In the genomic region with DNA sequence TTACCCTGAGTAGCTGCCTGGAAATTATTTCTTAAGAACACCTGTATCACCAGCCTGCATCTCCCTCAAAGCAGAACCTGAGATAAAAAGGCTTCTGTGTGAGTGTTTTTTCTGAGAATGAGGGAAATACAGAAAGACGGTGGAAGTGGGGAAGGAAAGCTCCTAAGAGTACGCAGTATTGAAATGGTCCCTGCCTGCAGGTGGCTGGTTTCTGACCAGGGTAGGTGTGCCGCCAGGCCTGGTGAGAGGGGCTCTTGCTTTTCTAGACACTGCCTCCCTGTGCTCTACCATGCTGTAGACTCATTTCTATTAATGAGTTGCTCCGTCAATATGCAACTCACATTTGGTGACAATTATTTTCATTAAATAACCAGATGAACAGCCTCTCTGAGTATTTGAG, we compare ENCODE assay signal across 15 cellular contexts.
DNase-seq lines count a peak whose midpoint lies in the region; ATAC-seq and TF ChIP-seq lines count a peak whose summit lies in the region.
"Had no signal": no experiment of that assay in that cellular context is flagged by ENCODE, and none has a peak within 500 bp of the region (broad histone marks: within the 10 kb centered on the region; RNA-seq: fewer than 3 reads in every experiment).

No MANE protein-coding gene starts in this region.

- H3K27ac Mint-ChIP-seq in WTC11: no peak overlapping the region
- H3K27ac Mint-ChIP-seq: CD4-positive, alpha-beta T cell had no signal

- H3K9ac ChIP-seq in BLaER1: no peak overlapping the region

- peaks cover 20% of the 10 kb centered on the region for H3K9me3 ChIP-seq in BLaER1

- peaks cover 25% of the 10 kb centered on the region for H3K4me1 Mint-ChIP-seq in WTC11

- H3K4me1 ChIP-seq in BLaER1: peaks cover 8% of the 10 kb centered on the region; the same call in 1 of the 2 replicates

- H3K4me2 ChIP-seq in BLaER1: peak overlapping the region; percentile 44; the same call in 1 of the 2 replicates

- peak overlapping the region; percentile 38 for H3K4me3 Mint-ChIP-seq in WTC11
- H3K4me3 Mint-ChIP-seq: CD4-positive, alpha-beta T cell had no signal

- no peak overlapping the region for H3K27ac ChIP-seq in BLaER1
- H3K27ac ChIP-seq: 22Rv1 had no signal

- peaks cover 6% of the 10 kb centered on the region; the same call in 1 of the 2 replicates for H3K27me3 Mint-ChIP-seq in WTC11 (ENCODE audit: low read depth)

- H3K27me3 ChIP-seq in BLaER1 (no peaks in the 10 kb centered on the region), H7 (ENCODE audit: control insufficient read depth, insufficient read depth, low read length) (no peaks in the 10 kb centered on the region)

- no peaks in the 10 kb centered on the region for H3K36me3 ChIP-seq in BLaER1
- H3K36me3 ChIP-seq in H7 (replicated peaks; ENCODE audit: control insufficient read depth, insufficient read depth, low read length): no peaks in the 10 kb centered on the region

- POLR2A ChIA-PET in WTC11 (lab: Charles Lee): no interaction called here

- no peak overlapping the region for H3K4me3 ChIP-seq in BLaER1
- no peak overlapping the region for H3K4me3 ChIP-seq in H7 (ENCODE audit: insufficient read depth, low read depth, low read length)

- H3K36me3 Mint-ChIP-seq in WTC11: peaks cover 6% of the 10 kb centered on the region; the same call in 1 of the 2 replicates

- H4K20me1 ChIP-seq in BLaER1: no peaks in the 10 kb centered on the region

- no peak for TF ChIP-seq CTCF in WTC11 (IDR thresholded peaks at IDR 0.05)

- peak; percentile 87 for ATAC-seq in WTC11
- ATAC-seq in GM19328 (IDR thresholded peaks at IDR 0.05; ENCODE audit: unreplicated experiment): no peak
- no peak for ATAC-seq in HG02852 (IDR thresholded peaks at IDR 0.05; ENCODE audit: unreplicated experiment)

- CTCF ChIA-PET in WTC11 (lab: Charles Lee): interaction anchor here (1.2 to 2.5 kb wide), 2 partner anchors 41 to 520 kb away, joined by 3 to 12 read pairs; no protein-coding TSS in a partner anchor

- DNase-seq in H7: peak; percentile 36
- DNase-seq in WTC11 (ENCODE audit: low spot score): no peak
- peak; percentile 30 for DNase-seq in islet precursor cell
- no peak for DNase-seq in head of caudate nucleus
- DNase-seq: Calu3; CD4-positive, alpha-beta T cell; DMS79; GF-D8; IMR-90; Kasumi-1; KBM-7 had no signal

- peaks cover 17% of the 10 kb centered on the region for H3K9me3 Mint-ChIP-seq in WTC11

- intact Hi-C loops in head of caudate nucleus (cut with DNase I): no loop called here

TF ChIP-seq in WTC11, 78 proteins besides CTCF, POLR2A, EP300 and RAD21:
- TF ChIP-seq, protein P1, sequence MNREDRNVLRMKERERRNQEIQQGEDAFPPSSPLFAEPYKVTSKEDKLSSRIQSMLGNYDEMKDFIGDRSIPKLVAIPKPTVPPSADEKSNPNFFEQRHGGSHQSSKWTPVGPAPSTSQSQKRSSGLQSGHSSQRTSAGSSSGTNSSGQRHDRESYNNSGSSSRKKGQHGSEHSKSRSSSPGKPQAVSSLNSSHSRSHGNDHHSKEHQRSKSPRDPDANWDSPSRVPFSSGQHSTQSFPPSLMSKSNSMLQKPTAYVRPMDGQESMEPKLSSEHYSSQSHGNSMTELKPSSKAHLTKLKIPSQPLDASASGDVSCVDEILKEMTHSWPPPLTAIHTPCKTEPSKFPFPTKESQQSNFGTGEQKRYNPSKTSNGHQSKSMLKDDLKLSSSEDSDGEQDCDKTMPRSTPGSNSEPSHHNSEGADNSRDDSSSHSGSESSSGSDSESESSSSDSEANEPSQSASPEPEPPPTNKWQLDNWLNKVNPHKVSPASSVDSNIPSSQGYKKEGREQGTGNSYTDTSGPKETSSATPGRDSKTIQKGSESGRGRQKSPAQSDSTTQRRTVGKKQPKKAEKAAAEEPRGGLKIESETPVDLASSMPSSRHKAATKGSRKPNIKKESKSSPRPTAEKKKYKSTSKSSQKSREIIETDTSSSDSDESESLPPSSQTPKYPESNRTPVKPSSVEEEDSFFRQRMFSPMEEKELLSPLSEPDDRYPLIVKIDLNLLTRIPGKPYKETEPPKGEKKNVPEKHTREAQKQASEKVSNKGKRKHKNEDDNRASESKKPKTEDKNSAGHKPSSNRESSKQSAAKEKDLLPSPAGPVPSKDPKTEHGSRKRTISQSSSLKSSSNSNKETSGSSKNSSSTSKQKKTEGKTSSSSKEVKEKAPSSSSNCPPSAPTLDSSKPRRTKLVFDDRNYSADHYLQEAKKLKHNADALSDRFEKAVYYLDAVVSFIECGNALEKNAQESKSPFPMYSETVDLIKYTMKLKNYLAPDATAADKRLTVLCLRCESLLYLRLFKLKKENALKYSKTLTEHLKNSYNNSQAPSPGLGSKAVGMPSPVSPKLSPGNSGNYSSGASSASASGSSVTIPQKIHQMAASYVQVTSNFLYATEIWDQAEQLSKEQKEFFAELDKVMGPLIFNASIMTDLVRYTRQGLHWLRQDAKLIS (CRISPR knock-in tag; IDR thresholded peaks at IDR 0.05; ENCODE audit: borderline replicate concordance): no peak
- no peak for TF ChIP-seq EMX1 (CRISPR knock-in tag; IDR thresholded peaks at IDR 0.05)
TF ChIP-seq in WTC11: peak in this region for 0.

Comparison
In these comparisons a context has a peak if more than half of its experiments do, and no peak if none do; other contexts are left out.
1. DNase-seq: peak in H7 (single experiment) and islet precursor cell (single experiment); none in WTC11 (single experiment) and head of caudate nucleus (0 of 42).